8 cellular contexts compared by ENCODE assay signal in genomic region chr1:157137051-157137772, GRCh38. TPM values are rescaled to one million over a fixed set of nuclear protein-coding genes. Genes with fewer than 3 reads are reported as not detected.
DNase-seq lines count a peak whose midpoint lies in the region; ATAC-seq and TF ChIP-seq lines count a peak whose summit lies in the region.

No MANE protein-coding gene starts in this region.

- H3K4me1 ChIP-seq in lung (ENCODE audit: control insufficient read depth in 2 of 2, insufficient read depth in 2 of 2, low read length in 2 of 2) (peaks cover 2 to 14% of the 10 kb centered on the region in 2 donors), upper lobe of right lung (peaks cover 41% of the 10 kb centered on the region)

- intact Hi-C loops in upper lobe of right lung (cut with DNase I), result no loop called here

- peaks cover 32% of the 10 kb centered on the region for H3K4me1 Mint-ChIP-seq in chondrocyte (ENCODE audit: low read depth)

- ATAC-seq in lung (ENCODE audit: insufficient read depth, low FRiP score) (no peak), upper lobe of right lung (no peak), GM18867 (IDR thresholded peaks at IDR 0.05; ENCODE audit: unreplicated experiment) (no peak)

- H3K27ac ChIP-seq in lung (ENCODE audit: low read depth in 1 of 2, low read length in 1 of 2), result peak overlapping the region; percentile 94 to 99
- peak overlapping the region; percentile 99 for H3K27ac ChIP-seq in upper lobe of right lung

- peaks cover 29% of the 10 kb centered on the region for H3K36me3 Mint-ChIP-seq in chondrocyte (ENCODE audit: low read depth)

- peak overlapping the region; percentile 98 for H3K4me3 Mint-ChIP-seq in chondrocyte (ENCODE audit: unreplicated experiment)

- peaks cover 10 to 24% of the 10 kb centered on the region in 2 donors for H3K36me3 ChIP-seq in lung (ENCODE audit: control insufficient read depth in 2 of 2, insufficient read depth in 2 of 2, low read length in 2 of 2)
- peaks cover 39% of the 10 kb centered on the region for H3K36me3 ChIP-seq in upper lobe of right lung

- WGBS in lung, 2 donors, result 2% methylated on average over 16 of the region's 16 CpGs

- H3K27me3 Mint-ChIP-seq in chondrocyte (ENCODE audit: low read depth), result no peaks in the 10 kb centered on the region

- TF ChIP-seq CTCF in chondrocyte (IDR thresholded peaks at IDR 0.05) (no peak), lung (IDR thresholded peaks at IDR 0.05; ENCODE audit: control extremely low read depth, extremely low read depth) (no peak), upper lobe of right lung (IDR thresholded peaks at IDR 0.05) (no peak)

- H3K9me3 ChIP-seq in lung (ENCODE audit: control insufficient read depth in 2 of 2, insufficient read depth in 1 of 2, low read length in 1 of 2) (no peaks in the 10 kb centered on the region), upper lobe of right lung (no peaks in the 10 kb centered on the region)

- peak overlapping the region; percentile 95 for H3K27ac Mint-ChIP-seq in chondrocyte (ENCODE audit: unreplicated experiment)

- H3K9me3 Mint-ChIP-seq in chondrocyte (ENCODE audit: low read depth), result no peaks in the 10 kb centered on the region

- peak; percentile 29 for DNase-seq in NOMO-1 treated with dmso at 0.1 percent for 144 hours (lab: John Stamatoyannopoulos, UW; ENCODE audit: unreplicated experiment)
- no peak for DNase-seq in chondrocyte (ENCODE audit: low spot score)
- DNase-seq in lung (ENCODE audit: low spot score), result no peak
- no peak for DNase-seq in upper lobe of right lung
- DNase-seq in iPS-NIHi7 (ENCODE audit: extremely low spot score), result no peak
- DNase-seq in NCI-H510A (lab: John Stamatoyannopoulos, UW), result no peak

- H3K4me3 ChIP-seq in GM08714 (ENCODE audit: low read length), result peak overlapping the region; percentile 86
- H3K4me3 ChIP-seq in lung, result peak overlapping the region; percentile 91
- peak overlapping the region; percentile 96 for H3K4me3 ChIP-seq in upper lobe of right lung

- no peaks in the 10 kb centered on the region for H3K27me3 ChIP-seq in lung (ENCODE audit: control insufficient read depth, insufficient read depth)
- no peaks in the 10 kb centered on the region for H3K27me3 ChIP-seq in upper lobe of right lung

RNA-seq across cellular contexts. Expression of gene ETV3, which starts 1.0 kb away (rescaled TPM):
- total RNA-seq in chondrocyte, result 23.4 to 25.6 TPM (median 24.4 TPM) in 3 replicates
- 10 to 100 TPM; 28.0 to 31.5 TPM for total RNA-seq in lung
- polyA plus RNA-seq in lung, result 10 to 100 TPM in 1 of 2 donors, 1 to 10 TPM in 1; 7.9 to 10.6 TPM
- total RNA-seq in upper lobe of right lung, result 39.2 TPM

RNA-seq across cellular contexts. Expression of gene ETV3L, which starts 37.6 kb away (rescaled TPM):
- total RNA-seq in chondrocyte, result not detected in 3 replicates
- not detected for total RNA-seq in lung
- under 1 TPM in 1 of 2 donors, not detected in 1; 0.05 TPM for polyA plus RNA-seq in lung
- not detected for total RNA-seq in upper lobe of right lung
